Comparison of ENCODE assay signal across 8 cellular contexts in the genomic region with DNA sequence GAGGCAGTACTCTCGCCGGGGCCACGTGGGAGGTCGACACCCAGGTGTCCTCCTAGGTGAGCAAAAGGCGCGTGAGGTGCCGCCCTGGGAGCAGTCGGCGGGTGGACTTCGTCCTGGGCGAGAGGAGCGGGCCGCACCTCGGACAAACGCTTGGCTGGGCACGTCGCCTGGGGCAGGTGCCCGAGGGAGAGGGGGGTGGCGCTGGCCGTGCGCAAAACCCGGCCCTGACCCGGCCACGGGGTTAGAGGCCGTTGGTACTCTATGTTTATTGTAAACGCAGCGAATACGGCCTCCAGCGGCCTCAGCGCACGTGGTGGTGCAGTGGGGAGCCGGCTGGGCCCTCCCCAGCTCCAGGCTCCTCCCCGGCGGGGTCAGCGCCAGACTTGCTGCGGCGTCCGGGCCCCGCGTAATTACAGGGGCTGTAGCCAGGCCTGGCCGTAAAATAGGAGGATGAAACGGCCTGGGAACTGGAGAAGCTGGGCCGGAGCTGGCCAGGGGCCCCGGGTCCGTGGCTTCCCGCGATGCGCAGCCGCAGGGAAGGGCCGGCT. TPM values are rescaled to one million over a fixed set of nuclear protein-coding genes. Genes with fewer than 3 reads are reported as not detected.
A peak's percentile ranks its signal among the peaks of the same experiment; 100 is the strongest.
DNase-seq lines count a peak whose midpoint lies in the region; ATAC-seq and TF ChIP-seq lines count a peak whose summit lies in the region.

No MANE protein-coding gene starts in this region.

- no peak overlapping the region for H2AFZ ChIP-seq in osteoblast (ENCODE audit: low read length)

- no peak overlapping the region for H3K27ac Mint-ChIP-seq in T-helper 17 cell
- H3K27ac Mint-ChIP-seq in activated CD8-positive, alpha-beta memory T cell treated with anti-CD3 and anti-CD28 coated beads, Interleukin-2, amount 10 ng/mL, durations not matched to agents 7 days and 5 days = no peak overlapping the region

- peaks cover 30% of the 10 kb centered on the region for H3K27me3 Mint-ChIP-seq in T-helper 17 cell
- peaks cover 71% of the 10 kb centered on the region for H3K27me3 Mint-ChIP-seq in activated CD8-positive, alpha-beta memory T cell treated with anti-CD3 and anti-CD28 coated beads, Interleukin-2, amount 10 ng/mL, durations not matched to agents 7 days and 5 days

- intact Hi-C loops in head of caudate nucleus (cut with DNase I) = loop anchor here (2.0 to 5.0 kb wide), 2 partner anchors 34 to 47 kb away; a partner anchor contains a TSS

- peaks cover 31% of the 10 kb centered on the region for H3K4me1 Mint-ChIP-seq in T-helper 17 cell
- H3K4me1 Mint-ChIP-seq in activated CD8-positive, alpha-beta memory T cell treated with anti-CD3 and anti-CD28 coated beads, Interleukin-2, amount 10 ng/mL, durations not matched to agents 7 days and 5 days = peaks cover 25% of the 10 kb centered on the region

- no peaks in the 10 kb centered on the region for H3K79me2 ChIP-seq in osteoblast (ENCODE audit: insufficient read depth, low read length)

- peak overlapping the region; percentile 94 for H3K4me3 Mint-ChIP-seq in T-helper 17 cell
- H3K4me3 Mint-ChIP-seq in activated CD8-positive, alpha-beta memory T cell treated with anti-CD3 and anti-CD28 coated beads, Interleukin-2, amount 10 ng/mL, durations not matched to agents 7 days and 5 days = no peak overlapping the region

- H3K36me3 Mint-ChIP-seq in T-helper 17 cell (ENCODE audit: low read depth) = no peaks in the 10 kb centered on the region
- H3K36me3 Mint-ChIP-seq in activated CD8-positive, alpha-beta memory T cell treated with anti-CD3 and anti-CD28 coated beads, Interleukin-2, amount 10 ng/mL, durations not matched to agents 7 days and 5 days = no peaks in the 10 kb centered on the region

- H3K9me3 Mint-ChIP-seq in activated CD8-positive, alpha-beta memory T cell treated with anti-CD3 and anti-CD28 coated beads, Interleukin-2, amount 10 ng/mL, durations not matched to agents 7 days and 5 days (ENCODE audit: low read depth) = no peaks in the 10 kb centered on the region

- peaks cover 13% of the 10 kb centered on the region for H3K4me1 ChIP-seq in osteoblast (ENCODE audit: insufficient read depth, low read length)
- H3K4me1 ChIP-seq in effector memory CD4-positive, alpha-beta T cell (ENCODE audit: control insufficient read depth, insufficient read depth, low read length, poor library complexity, severe bottlenecking) = peaks cover 36% of the 10 kb centered on the region

- H3K27ac ChIP-seq in osteoblast (ENCODE audit: low read depth, low read length) = no peak overlapping the region
- H3K27ac ChIP-seq in effector memory CD4-positive, alpha-beta T cell (ENCODE audit: insufficient read depth, low read length, poor library complexity, severe bottlenecking) = no peak overlapping the region

- CTCF ChIA-PET in activated CD8-positive, alpha-beta memory T cell treated with anti-CD3 and anti-CD28 coated beads, Interleukin-2, amount 10 ng/mL, durations not matched to agents 7 days and 5 days (lab: Charles Lee) = interaction anchor here (1.0 to 2.0 kb wide), 2 partner anchors 39 to 47 kb away, joined by 3 to 4 read pairs; a partner anchor contains a TSS

- DNase-seq in DMS53 treated with DMSO at 0.1 percent for 48 hours (lab: John Stamatoyannopoulos, UW; ENCODE audit: unreplicated experiment) (peak; percentile 71), T-helper 17 cell (no peak), head of caudate nucleus (peak; percentile 56 to 95 (median 87)), osteoblast (ENCODE audit: insufficient read length, low spot score, missing footprints) (peak; percentile 85), CD1c-positive myeloid dendritic cell (ENCODE audit: extremely low spot score) (no peak), 8988T (no peak)
- no peak for DNase-seq in effector memory CD4-positive, alpha-beta T cell
- no peak for DNase-seq in activated CD8-positive, alpha-beta memory T cell treated with anti-CD3 and anti-CD28 coated beads, Interleukin-2, amount 10 ng/mL, durations not matched to agents 7 days and 5 days

- ATAC-seq in T-helper 17 cell = no peak
- ATAC-seq in activated CD8-positive, alpha-beta memory T cell treated with anti-CD3 and anti-CD28 coated beads, Interleukin-2, amount 10 ng/mL, durations not matched to agents 7 days and 5 days = no peak

- H3K9me3 ChIP-seq in T-helper 17 cell (ENCODE audit: control insufficient read depth, low read length, poor library complexity, severe bottlenecking) (no peaks in the 10 kb centered on the region), osteoblast (ENCODE audit: low read depth, low read length) (no peaks in the 10 kb centered on the region)
- H3K9me3 ChIP-seq in effector memory CD4-positive, alpha-beta T cell (ENCODE audit: control insufficient read depth, low read length) = no peaks in the 10 kb centered on the region

- TF ChIP-seq CTCF in osteoblast (IDR thresholded peaks at IDR 0.05; ENCODE audit: extremely low read depth, low read depth, low read length) = no peak

- no peak overlapping the region for H3K4me2 ChIP-seq in osteoblast (ENCODE audit: insufficient read depth, low read length)

- H4K20me1 ChIP-seq in osteoblast (ENCODE audit: insufficient read depth, low read length) = no peaks in the 10 kb centered on the region

- peaks cover 62% of the 10 kb centered on the region for H3K27me3 ChIP-seq in osteoblast (ENCODE audit: insufficient read depth, low read length)
- peaks cover 9% of the 10 kb centered on the region for H3K27me3 ChIP-seq in effector memory CD4-positive, alpha-beta T cell (replicated peaks; ENCODE audit: control insufficient read depth, insufficient read depth, low read length, poor library complexity, severe bottlenecking)

- H3K4me3 ChIP-seq in osteoblast (ENCODE audit: insufficient read depth, low read length) = no peak overlapping the region
- H3K4me3 ChIP-seq in effector memory CD4-positive, alpha-beta T cell (ENCODE audit: insufficient read depth, low read depth, low read length, poor library complexity, severe bottlenecking) = no peak overlapping the region

- H3K36me3 ChIP-seq in osteoblast (ENCODE audit: insufficient read depth, low read length) = no peaks in the 10 kb centered on the region
- no peaks in the 10 kb centered on the region for H3K36me3 ChIP-seq in effector memory CD4-positive, alpha-beta T cell (ENCODE audit: control insufficient read depth, insufficient read depth, low read length)

RNA-seq across cellular contexts. Expression of a gene that starts 1.7 kb away (rescaled TPM):
- 1 to 10 TPM in 1 of 2 donors, not detected in 1; 1.0 TPM for total RNA-seq in T-helper 17 cell
- 0.36 and 0.88 TPM in 2 replicates for total RNA-seq in osteoblast
- total RNA-seq in activated CD8-positive, alpha-beta memory T cell treated with anti-CD3 and anti-CD28 coated beads, Interleukin-2, amount 10 ng/mL, durations not matched to agents 7 days and 5 days = not detected

RNA-seq across cellular contexts. Expression of a gene that starts 9.6 kb away (rescaled TPM):
- 10 to 100 TPM; 25.6 to 27.8 TPM for total RNA-seq in T-helper 17 cell
- 34.5 and 38.0 TPM in 2 replicates for total RNA-seq in osteoblast
- total RNA-seq in activated CD8-positive, alpha-beta memory T cell treated with anti-CD3 and anti-CD28 coated beads, Interleukin-2, amount 10 ng/mL, durations not matched to agents 7 days and 5 days = 10 to 100 TPM; 39.8 to 41.2 TPM

RNA-seq across cellular contexts. Expression of a gene that starts 14.3 kb away (rescaled TPM):
- total RNA-seq in T-helper 17 cell (10 to 100 TPM; 32.1 to 36.0 TPM), osteoblast (15.9 and 34.4 TPM in 2 replicates)
- 10 to 100 TPM; 54.2 to 57.0 TPM for total RNA-seq in activated CD8-positive, alpha-beta memory T cell treated with anti-CD3 and anti-CD28 coated beads, Interleukin-2, amount 10 ng/mL, durations not matched to agents 7 days and 5 days

RNA-seq across cellular contexts. Expression of a gene that starts 47.1 kb away (rescaled TPM):
- 100 to 1,000 TPM; 110 to 127 TPM for total RNA-seq in T-helper 17 cell
- total RNA-seq in osteoblast = 112 and 117 TPM in 2 replicates
- 100 to 1,000 TPM; 166 to 177 TPM for total RNA-seq in activated CD8-positive, alpha-beta memory T cell treated with anti-CD3 and anti-CD28 coated beads, Interleukin-2, amount 10 ng/mL, durations not matched to agents 7 days and 5 days

RNA-seq across cellular contexts. Expression of a gene that starts 47.4 kb away (rescaled TPM):
- total RNA-seq in T-helper 17 cell = 1 to 10 TPM in 1 of 2 donors, under 1 TPM in 1; 0.29 to 1.3 TPM
- 1.4 and 2.1 TPM in 2 replicates for total RNA-seq in osteoblast
- total RNA-seq in activated CD8-positive, alpha-beta memory T cell treated with anti-CD3 and anti-CD28 coated beads, Interleukin-2, amount 10 ng/mL, durations not matched to agents 7 days and 5 days = 1 to 10 TPM; 1.9 to 2.8 TPM

Comparison
In these comparisons a context has a peak if more than half of its experiments do, and no peak if none do; other contexts are left out.
1. DNase-seq: peak in DMS53 treated with DMSO at 0.1 percent for 48 hours (single experiment), head of caudate nucleus (42 of 42) and osteoblast (single experiment); none in T-helper 17 cell (0 of 3), effector memory CD4-positive, alpha-beta T cell (0 of 3), CD1c-positive myeloid dendritic cell (single experiment), activated CD8-positive, alpha-beta memory T cell treated with anti-CD3 and anti-CD28 coated beads, Interleukin-2, amount 10 ng/mL, durations not matched to agents 7 days and 5 days (single experiment) and 8988T (single experiment).